ENCODE assay signal across 1 cellular context in the genomic region with DNA sequence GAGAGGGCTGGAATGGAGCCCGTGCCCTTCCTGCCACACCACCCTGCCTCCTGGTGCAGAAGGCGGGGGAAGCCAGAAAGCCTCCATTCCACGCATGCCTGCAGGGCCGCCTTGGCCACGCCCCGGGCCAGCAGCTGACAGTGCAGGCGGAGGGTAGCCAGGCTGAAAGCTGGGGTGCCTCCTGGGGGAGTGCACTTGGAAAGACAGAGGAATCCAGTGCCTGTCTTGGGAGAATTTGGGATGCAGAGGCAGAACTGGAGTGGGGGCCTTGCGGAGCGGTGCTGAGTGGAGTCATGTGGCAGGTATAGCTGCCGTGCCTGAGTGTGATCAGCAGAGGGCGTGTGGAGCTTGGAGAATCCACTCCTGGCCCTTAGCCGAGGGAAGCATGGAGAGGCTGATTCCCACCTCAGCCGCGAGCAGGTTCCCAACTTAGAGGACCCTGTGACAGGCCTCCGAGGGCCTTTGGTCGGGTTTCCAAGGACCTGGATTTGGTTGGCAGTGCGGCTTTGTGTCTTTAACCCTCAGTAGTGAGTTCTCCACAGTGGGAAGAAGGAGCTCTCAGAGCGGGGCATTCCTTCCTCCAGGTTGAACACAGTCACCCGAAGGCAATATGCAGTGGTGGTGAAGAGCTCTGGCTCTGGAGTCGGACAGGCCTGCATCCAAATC.
TF ChIP-seq lines count a peak whose summit lies in the region.

No MANE protein-coding gene starts in this region.

TF ChIP-seq in K562, 482 proteins besides CTCF, POLR2A, EP300 and RAD21 (continued from another document):
- TF ChIP-seq, protein P1, sequence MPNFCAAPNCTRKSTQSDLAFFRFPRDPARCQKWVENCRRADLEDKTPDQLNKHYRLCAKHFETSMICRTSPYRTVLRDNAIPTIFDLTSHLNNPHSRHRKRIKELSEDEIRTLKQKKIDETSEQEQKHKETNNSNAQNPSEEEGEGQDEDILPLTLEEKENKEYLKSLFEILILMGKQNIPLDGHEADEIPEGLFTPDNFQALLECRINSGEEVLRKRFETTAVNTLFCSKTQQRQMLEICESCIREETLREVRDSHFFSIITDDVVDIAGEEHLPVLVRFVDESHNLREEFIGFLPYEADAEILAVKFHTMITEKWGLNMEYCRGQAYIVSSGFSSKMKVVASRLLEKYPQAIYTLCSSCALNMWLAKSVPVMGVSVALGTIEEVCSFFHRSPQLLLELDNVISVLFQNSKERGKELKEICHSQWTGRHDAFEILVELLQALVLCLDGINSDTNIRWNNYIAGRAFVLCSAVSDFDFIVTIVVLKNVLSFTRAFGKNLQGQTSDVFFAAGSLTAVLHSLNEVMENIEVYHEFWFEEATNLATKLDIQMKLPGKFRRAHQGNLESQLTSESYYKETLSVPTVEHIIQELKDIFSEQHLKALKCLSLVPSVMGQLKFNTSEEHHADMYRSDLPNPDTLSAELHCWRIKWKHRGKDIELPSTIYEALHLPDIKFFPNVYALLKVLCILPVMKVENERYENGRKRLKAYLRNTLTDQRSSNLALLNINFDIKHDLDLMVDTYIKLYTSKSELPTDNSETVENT (CRISPR knock-in tag; IDR thresholded peaks at IDR 0.05) = no peak
- TF ChIP-seq, protein P2, sequence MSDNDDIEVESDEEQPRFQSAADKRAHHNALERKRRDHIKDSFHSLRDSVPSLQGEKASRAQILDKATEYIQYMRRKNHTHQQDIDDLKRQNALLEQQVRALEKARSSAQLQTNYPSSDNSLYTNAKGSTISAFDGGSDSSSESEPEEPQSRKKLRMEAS (CRISPR knock-in tag; IDR thresholded peaks at IDR 0.05) = peak; percentile 43; the same call in 1 of the 2 replicates
- TF ChIP-seq, protein P3, sequence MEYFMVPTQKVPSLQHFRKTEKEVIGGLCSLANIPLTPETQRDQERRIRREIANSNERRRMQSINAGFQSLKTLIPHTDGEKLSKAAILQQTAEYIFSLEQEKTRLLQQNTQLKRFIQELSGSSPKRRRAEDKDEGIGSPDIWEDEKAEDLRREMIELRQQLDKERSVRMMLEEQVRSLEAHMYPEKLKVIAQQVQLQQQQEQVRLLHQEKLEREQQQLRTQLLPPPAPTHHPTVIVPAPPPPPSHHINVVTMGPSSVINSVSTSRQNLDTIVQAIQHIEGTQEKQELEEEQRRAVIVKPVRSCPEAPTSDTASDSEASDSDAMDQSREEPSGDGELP (CRISPR knock-in tag; IDR thresholded peaks at IDR 0.05; ENCODE audit: borderline replicate concordance) = peak; percentile 86
- TF ChIP-seq, protein P4, sequence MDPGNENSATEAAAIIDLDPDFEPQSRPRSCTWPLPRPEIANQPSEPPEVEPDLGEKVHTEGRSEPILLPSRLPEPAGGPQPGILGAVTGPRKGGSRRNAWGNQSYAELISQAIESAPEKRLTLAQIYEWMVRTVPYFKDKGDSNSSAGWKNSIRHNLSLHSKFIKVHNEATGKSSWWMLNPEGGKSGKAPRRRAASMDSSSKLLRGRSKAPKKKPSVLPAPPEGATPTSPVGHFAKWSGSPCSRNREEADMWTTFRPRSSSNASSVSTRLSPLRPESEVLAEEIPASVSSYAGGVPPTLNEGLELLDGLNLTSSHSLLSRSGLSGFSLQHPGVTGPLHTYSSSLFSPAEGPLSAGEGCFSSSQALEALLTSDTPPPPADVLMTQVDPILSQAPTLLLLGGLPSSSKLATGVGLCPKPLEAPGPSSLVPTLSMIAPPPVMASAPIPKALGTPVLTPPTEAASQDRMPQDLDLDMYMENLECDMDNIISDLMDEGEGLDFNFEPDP (CRISPR knock-in tag; IDR thresholded peaks at IDR 0.05) = no peak
- TF ChIP-seq, protein P5, sequence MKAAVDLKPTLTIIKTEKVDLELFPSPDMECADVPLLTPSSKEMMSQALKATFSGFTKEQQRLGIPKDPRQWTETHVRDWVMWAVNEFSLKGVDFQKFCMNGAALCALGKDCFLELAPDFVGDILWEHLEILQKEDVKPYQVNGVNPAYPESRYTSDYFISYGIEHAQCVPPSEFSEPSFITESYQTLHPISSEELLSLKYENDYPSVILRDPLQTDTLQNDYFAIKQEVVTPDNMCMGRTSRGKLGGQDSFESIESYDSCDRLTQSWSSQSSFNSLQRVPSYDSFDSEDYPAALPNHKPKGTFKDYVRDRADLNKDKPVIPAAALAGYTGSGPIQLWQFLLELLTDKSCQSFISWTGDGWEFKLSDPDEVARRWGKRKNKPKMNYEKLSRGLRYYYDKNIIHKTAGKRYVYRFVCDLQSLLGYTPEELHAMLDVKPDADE (conservative IDR thresholded peaks at IDR 0.05; ENCODE audit: control insufficient read depth, low read depth, low read length) = 0 out of 2 replicates have a peak, but pooled peaks have one; percentile 25
- TF ChIP-seq POLR2G (IDR thresholded peaks at IDR 0.05; ENCODE audit: low read depth, low read length) (0 out of 2 replicates have a peak, but pooled peaks have one; percentile 20), HDAC6 (IDR thresholded peaks at IDR 0.05; ENCODE audit: low read depth, low read length) (no peak), JUN (IDR thresholded peaks at IDR 0.05; ENCODE audit: borderline replicate concordance, low read depth, low read length) (0 out of 2 replicates have a peak, but pooled peaks have one; percentile 15), JUN (CRISPR knock-in tag; IDR thresholded peaks at IDR 0.05; ENCODE audit: borderline replicate concordance) (no peak), CREM (IDR thresholded peaks at IDR 0.05; ENCODE audit: low read depth) (0 out of 2 replicates have a peak, but pooled peaks have one; percentile 19), PRMT5 (CRISPR knock-in tag; IDR thresholded peaks at IDR 0.05) (no peak), SAP30 (IDR thresholded peaks at IDR 0.05; ENCODE audit: borderline replicate concordance, insufficient read depth, low read depth, low read length, poor library complexity, severe bottlenecking) (no peak), RAD51 (IDR thresholded peaks at IDR 0.05; ENCODE audit: borderline replicate concordance, low read depth) (0 out of 2 replicates have a peak, but pooled peaks have one; percentile 36), MAZ (CRISPR knock-in tag; conservative IDR thresholded peaks at IDR 0.05 in 1 of 2, IDR thresholded peaks at IDR 0.05 in 1 of 2) (peak; percentile 67 to 74; a peak in 3 of 4 replicates), HDGF (IDR thresholded peaks at IDR 0.05) (peak; percentile 95), RCOR1 (IDR thresholded peaks at IDR 0.05; ENCODE audit: borderline replicate concordance in 1 of 2, low read depth in 2 of 2, low read length in 2 of 2) (0 out of 4 replicates have a peak, but pooled peaks of 1 of the 2 experiments have one; percentile 30), ZNF75A (CRISPR knock-in tag; IDR thresholded peaks at IDR 0.05) (no peak), SP1 (CRISPR knock-in tag; IDR thresholded peaks at IDR 0.05) (0 out of 2 replicates have a peak, but pooled peaks have one; percentile 25), YY1 (IDR thresholded peaks at IDR 0.05; ENCODE audit: borderline replicate concordance in 1 of 3, control insufficient read depth in 1 of 3, extremely low read depth in 1 of 3, insufficient read depth in 3 of 3, insufficient read length in 1 of 3, insufficient replicate concordance in 2 of 3, low read depth in 1 of 3, low read length in 2 of 3) (peak in 1 of 3 experiments; percentile 33), ZC3H8 (IDR thresholded peaks at IDR 0.05) (no peak)
- TF ChIP-seq, protein P6, sequence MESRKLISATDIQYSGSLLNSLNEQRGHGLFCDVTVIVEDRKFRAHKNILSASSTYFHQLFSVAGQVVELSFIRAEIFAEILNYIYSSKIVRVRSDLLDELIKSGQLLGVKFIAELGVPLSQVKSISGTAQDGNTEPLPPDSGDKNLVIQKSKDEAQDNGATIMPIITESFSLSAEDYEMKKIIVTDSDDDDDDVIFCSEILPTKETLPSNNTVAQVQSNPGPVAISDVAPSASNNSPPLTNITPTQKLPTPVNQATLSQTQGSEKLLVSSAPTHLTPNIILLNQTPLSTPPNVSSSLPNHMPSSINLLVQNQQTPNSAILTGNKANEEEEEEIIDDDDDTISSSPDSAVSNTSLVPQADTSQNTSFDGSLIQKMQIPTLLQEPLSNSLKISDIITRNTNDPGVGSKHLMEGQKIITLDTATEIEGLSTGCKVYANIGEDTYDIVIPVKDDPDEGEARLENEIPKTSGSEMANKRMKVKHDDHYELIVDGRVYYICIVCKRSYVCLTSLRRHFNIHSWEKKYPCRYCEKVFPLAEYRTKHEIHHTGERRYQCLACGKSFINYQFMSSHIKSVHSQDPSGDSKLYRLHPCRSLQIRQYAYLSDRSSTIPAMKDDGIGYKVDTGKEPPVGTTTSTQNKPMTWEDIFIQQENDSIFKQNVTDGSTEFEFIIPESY (CRISPR knock-in tag; IDR thresholded peaks at IDR 0.05) = peak; percentile 45; the same call in 1 of the 2 replicates
